35 cellular contexts compared by ENCODE assay signal in the genomic region with DNA sequence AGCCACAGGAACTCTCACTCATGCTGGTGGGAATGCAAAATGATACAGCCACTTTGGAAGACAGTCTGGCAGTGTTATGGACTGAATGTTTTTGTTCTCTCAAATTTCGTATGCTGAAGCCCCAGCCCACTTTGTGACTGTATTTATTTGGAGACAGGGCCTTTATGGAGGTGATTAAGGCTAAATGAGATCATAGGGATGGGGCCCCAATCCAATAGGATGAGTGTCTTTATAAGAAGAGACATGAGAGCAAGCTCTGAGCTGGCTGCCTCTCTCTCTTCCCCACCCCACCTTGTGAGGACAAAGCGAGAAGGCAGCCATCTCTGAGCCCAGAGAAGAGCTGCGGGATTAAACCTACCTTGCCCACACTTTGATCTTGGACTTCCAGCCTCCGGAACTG.
"Had no signal": no experiment of that assay in that cellular context is flagged by ENCODE, and none has a peak within 500 bp of the region (broad histone marks: within the 10 kb centered on the region; RNA-seq: fewer than 3 reads in every experiment).

No MANE protein-coding gene starts in this region.

- H3K27me3 ChIP-seq: MG63 had no signal

- H3K4me2 ChIP-seq: KMS-11 had no signal

- H3K36me3 ChIP-seq: MG63 had no signal

- DNase-seq: Karpas-422, Kasumi-1, MG63, MM.1S, MV-4-11, NCI-H1048, NCI-H1092, NCI-H1092 treated with DMSO at 0.1 percent for 48 hours, NCI-H1105, NCI-H1105 treated with DMSO at 0.1 percent for 48 hours, NCI-H1417, NCI-H1417 treated with DMSO at 0.1 percent for 48 hours, NCI-H1436, NCI-H1436 treated with DMSO at 0.1 percent for 48 hours, NCI-H146, NCI-H1694, NCI-H1694 treated with DMSO at 0.1 percent for 48 hours, NCI-H187, NCI-H187 treated with DMSO at 0.1 percent for 48 hours, NCI-H1930, NCI-H2029, NCI-H2029 treated with DMSO at 0.1 percent for 48 hours, NCI-H2081, NCI-H2081 treated with DMSO at 0.1 percent for 48 hours, NCI-H2107, NCI-H2171, NCI-H2171 treated with DMSO at 0.1 percent for 48 hours, NCI-H2227 treated with DMSO at 0.1 percent for 48 hours, NCI-H226, NCI-H345, NCI-H446, NCI-H446 treated with DMSO at 0.1 percent for 48 hours, NCI-H510A, NCI-H510A treated with DMSO at 0.1 percent for 48 hours had no signal

- H3K9ac ChIP-seq: KMS-11 had no signal

- H3K27ac ChIP-seq: KMS-11 had no signal

- H3K4me3 ChIP-seq: MG63 had no signal
